Comparison of ENCODE assay signal across 8 cellular contexts in the genomic region with DNA sequence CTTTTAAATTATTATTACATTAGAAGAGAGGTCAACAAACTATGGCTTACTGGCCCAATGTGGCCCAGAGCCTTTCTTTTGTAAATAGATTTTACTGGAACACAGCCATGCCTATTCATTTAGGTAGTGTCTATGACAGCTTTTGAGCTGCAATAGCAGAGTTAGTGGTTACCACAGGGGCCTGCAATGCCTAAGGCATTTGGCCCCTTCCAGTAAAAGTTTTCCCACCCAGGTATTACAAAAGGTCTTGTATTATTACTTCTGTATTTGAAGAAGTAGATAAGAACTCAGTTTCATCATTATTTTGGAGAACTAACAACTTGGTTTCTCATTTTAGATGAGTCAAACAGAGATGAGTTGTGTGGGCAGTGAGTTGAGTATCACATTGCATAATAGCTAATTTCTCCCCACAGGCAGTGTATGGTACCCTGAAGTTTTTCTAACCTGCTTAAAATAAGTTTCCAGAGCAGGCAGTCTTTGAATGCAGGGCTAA. TPM values are rescaled to one million over a fixed set of nuclear protein-coding genes. Genes with fewer than 3 reads are reported as not detected.
DNase-seq lines count a peak whose midpoint lies in the region; ATAC-seq and TF ChIP-seq lines count a peak whose summit lies in the region.

No MANE protein-coding gene starts in this region.

- no peaks in the 10 kb centered on the region for H3K27me3 ChIP-seq in smooth muscle cell (ENCODE audit: low read depth)

- no peak overlapping the region for H3K4me3 ChIP-seq in smooth muscle cell

- H3K36me3 Mint-ChIP-seq in activated T-helper 2 cell treated with anti-CD3 and anti-CD28 coated beads, Interferon-gamma antibody, Interleukin-2, Interleukin-4, amounts not matched to agents 10 μg/mL and 5 μg/mL and 100 μg/mL, durations not matched to agents 14 hours and 24 hours and 36 hours (ENCODE audit: low read depth), result peaks cover 93% of the 10 kb centered on the region

- H4K20me1 ChIP-seq in smooth muscle cell (ENCODE audit: low read depth), result peaks cover 49% of the 10 kb centered on the region

- peaks cover 37% of the 10 kb centered on the region for H3K4me1 Mint-ChIP-seq in activated T-helper 2 cell treated with anti-CD3 and anti-CD28 coated beads, Interferon-gamma antibody, Interleukin-2, Interleukin-4, amounts not matched to agents 10 μg/mL and 5 μg/mL and 100 μg/mL, durations not matched to agents 14 hours and 24 hours and 36 hours (ENCODE audit: low read depth)

- peaks cover 18% of the 10 kb centered on the region for H3K36me3 ChIP-seq in smooth muscle cell (ENCODE audit: low read depth)

- no peaks in the 10 kb centered on the region for H3K9me3 Mint-ChIP-seq in activated T-helper 2 cell treated with anti-CD3 and anti-CD28 coated beads, Interferon-gamma antibody, Interleukin-2, Interleukin-4, amounts not matched to agents 10 μg/mL and 5 μg/mL and 100 μg/mL, durations not matched to agents 14 hours and 24 hours and 36 hours

- peaks cover 29% of the 10 kb centered on the region for H3K79me2 ChIP-seq in smooth muscle cell (ENCODE audit: low read depth)

- peak; percentile 19 for DNase-seq in stimulated activated CD4-positive, alpha-beta T cell treated with anti-CD3 and anti-CD28 coated beads, Interleukin-15, amount 100 ng/mL, for 24 hours
- no peak for DNase-seq in stimulated activated CD4-positive, alpha-beta T cell treated with anti-CD3 and anti-CD28 coated beads, Interleukin-1b, Interleukin-23, amount 100 ng/mL, for 48 hours
- no peak for DNase-seq in activated T-helper 2 cell treated with anti-CD3 and anti-CD28 coated beads, Interferon-gamma antibody, Interleukin-2, Interleukin-4, amounts not matched to agents 10 μg/mL and 5 μg/mL and 100 μg/mL, durations not matched to agents 14 hours and 24 hours and 36 hours (ENCODE audit: low spot score)
- DNase-seq in smooth muscle cell (lab: John Stamatoyannopoulos, UW; ENCODE audit: unreplicated experiment) (no peak), inferior parietal cortex (ENCODE audit: extremely low spot score) (no peak), NCI-H526 treated with DMSO at 0.1 percent for 48 hours (lab: John Stamatoyannopoulos, UW) (no peak)
- DNase-seq in stimulated activated CD8-positive, alpha-beta memory T cell treated with anti-CD3 and anti-CD28 coated beads, Interleukin-4, amount 100 ng/mL, for 48 hours, result no peak

- peak; percentile 95 for ATAC-seq in HG03103 (IDR thresholded peaks at IDR 0.05; ENCODE audit: low read depth, unreplicated experiment)

- H2AFZ ChIP-seq in smooth muscle cell (ENCODE audit: low read depth), result no peak overlapping the region

- intact Hi-C loops in activated T-helper 2 cell treated with anti-CD3 and anti-CD28 coated beads, Interferon-gamma antibody, Interleukin-2, Interleukin-4, amounts not matched to agents 10 μg/mL and 5 μg/mL and 100 μg/mL, durations not matched to agents 14 hours and 24 hours and 36 hours (cut with micrococcal nuclease), result loop anchor here (1.0 to 10.0 kb wide), 3 partner anchors 9 to 1384 kb away; a partner anchor contains a TSS

- H3F3A ChIP-seq in smooth muscle cell (ENCODE audit: low read depth), result peaks cover 3% of the 10 kb centered on the region

- H3K27ac Mint-ChIP-seq in activated T-helper 2 cell treated with anti-CD3 and anti-CD28 coated beads, Interferon-gamma antibody, Interleukin-2, Interleukin-4, amounts not matched to agents 10 μg/mL and 5 μg/mL and 100 μg/mL, durations not matched to agents 14 hours and 24 hours and 36 hours, result peak overlapping the region; percentile 49

- H3K27ac ChIP-seq in smooth muscle cell (ENCODE audit: low read depth), result peak overlapping the region; percentile 31

- no peak overlapping the region for H3K4me3 Mint-ChIP-seq in activated T-helper 2 cell treated with anti-CD3 and anti-CD28 coated beads, Interferon-gamma antibody, Interleukin-2, Interleukin-4, amounts not matched to agents 10 μg/mL and 5 μg/mL and 100 μg/mL, durations not matched to agents 14 hours and 24 hours and 36 hours (ENCODE audit: low read depth)

- no peaks in the 10 kb centered on the region for H3K4me1 ChIP-seq in smooth muscle cell (ENCODE audit: low read depth)

- H3K27me3 Mint-ChIP-seq in activated T-helper 2 cell treated with anti-CD3 and anti-CD28 coated beads, Interferon-gamma antibody, Interleukin-2, Interleukin-4, amounts not matched to agents 10 μg/mL and 5 μg/mL and 100 μg/mL, durations not matched to agents 14 hours and 24 hours and 36 hours (ENCODE audit: low read depth), result no peaks in the 10 kb centered on the region

- no peak overlapping the region for H3K4me2 ChIP-seq in smooth muscle cell

- no peak for TF ChIP-seq CTCF in smooth muscle cell (IDR thresholded peaks at IDR 0.05; ENCODE audit: borderline replicate concordance, insufficient read depth, poor library complexity, severe bottlenecking)

- H3K9ac ChIP-seq in smooth muscle cell (ENCODE audit: low read depth), result no peak overlapping the region

- H3K9me3 ChIP-seq in smooth muscle cell (replicated peaks; ENCODE audit: low read depth), result no peaks in the 10 kb centered on the region

RNA-seq across cellular contexts. Expression of a gene that starts 9.5 kb away (rescaled TPM):
- total RNA-seq in activated T-helper 2 cell treated with anti-CD3 and anti-CD28 coated beads, Interferon-gamma antibody, Interleukin-2, Interleukin-4, amounts not matched to agents 10 μg/mL and 5 μg/mL and 100 μg/mL, durations not matched to agents 14 hours and 24 hours and 36 hours, result 61.9 and 71.4 TPM in 2 replicates
- total RNA-seq in smooth muscle cell, result 23.7 and 24.5 TPM in 2 replicates
- polyA plus RNA-seq in smooth muscle cell, result 16.2 and 18.3 TPM in 2 replicates

RNA-seq across cellular contexts. Expression of a gene that starts 9.6 kb away (rescaled TPM):
- 11.6 and 12.7 TPM in 2 replicates for total RNA-seq in activated T-helper 2 cell treated with anti-CD3 and anti-CD28 coated beads, Interferon-gamma antibody, Interleukin-2, Interleukin-4, amounts not matched to agents 10 μg/mL and 5 μg/mL and 100 μg/mL, durations not matched to agents 14 hours and 24 hours and 36 hours
- 16.5 and 18.0 TPM in 2 replicates for total RNA-seq in smooth muscle cell
- 4.6 and 12.6 TPM in 2 replicates for polyA plus RNA-seq in smooth muscle cell

RNA-seq across cellular contexts. Expression of a gene that starts 27.5 kb away (rescaled TPM):
- total RNA-seq in activated T-helper 2 cell treated with anti-CD3 and anti-CD28 coated beads, Interferon-gamma antibody, Interleukin-2, Interleukin-4, amounts not matched to agents 10 μg/mL and 5 μg/mL and 100 μg/mL, durations not matched to agents 14 hours and 24 hours and 36 hours, result not detected in 2 replicates
- total RNA-seq in smooth muscle cell, result 0.22 TPM in 1 of 2 replicates, not detected in the other
- polyA plus RNA-seq in smooth muscle cell, result 0.82 and 1.1 TPM in 2 replicates
